Comparison of ENCODE assay signal across 20 cellular contexts in the genomic region with DNA sequence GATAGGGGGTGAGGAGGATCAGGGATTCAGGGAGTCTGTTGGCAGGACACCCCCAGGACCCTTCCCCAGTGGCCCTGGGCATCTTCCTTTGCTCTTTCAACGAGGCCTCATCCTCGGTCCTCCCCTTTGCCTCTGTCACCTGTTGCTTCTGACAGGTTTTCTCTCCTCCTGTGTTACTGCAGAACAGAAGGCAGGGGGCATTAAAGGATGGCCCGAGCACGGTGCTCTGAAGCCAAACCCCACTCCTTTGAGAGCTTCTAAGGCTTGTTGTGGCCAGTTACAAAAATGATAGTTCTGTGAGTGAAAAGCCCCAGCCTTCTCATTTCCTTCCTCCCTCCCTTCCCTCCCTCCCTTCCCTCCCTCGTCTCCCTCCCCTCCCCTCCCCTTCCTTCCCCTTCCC.
"Had no signal": no experiment of that assay in that cellular context is flagged by ENCODE, and none has a peak within 500 bp of the region (broad histone marks: within the 10 kb centered on the region; RNA-seq: fewer than 3 reads in every experiment).

No MANE protein-coding gene starts in this region.

- H3K9me3 ChIP-seq: body of pancreas, heart right ventricle, left lung, prostate gland, spleen, upper lobe of left lung had no signal

- H3K4me3 Mint-ChIP-seq: activated naive CD4-positive, alpha-beta T cell treated with anti-CD3 and anti-CD28 coated beads, Interleukin-2, amount 50 U/mL, for 24 hours; mesothelial cell of epicardium; naive thymus-derived CD8-positive, alpha-beta T cell; T-helper 2 cell treated with Interferon-gamma antibody and Interleukin-4, amounts not matched to agents 5 μg/mL and 100 μg/mL, for 36 hours had no signal

- ATAC-seq: body of pancreas; heart right ventricle; left lung; naive thymus-derived CD8-positive, alpha-beta T cell; stimulated activated naive CD8-positive, alpha-beta T cell treated with anti-CD3 and anti-CD28 coated beads, Interleukin-15, Interleukin-2, amounts not matched to agents 100 U/mL and 50 U/mL, for 24 hours had no signal

- H3K36me3 Mint-ChIP-seq: activated naive CD4-positive, alpha-beta T cell treated with anti-CD3 and anti-CD28 coated beads, Interleukin-2, amount 50 U/mL, for 24 hours; mesothelial cell of epicardium; naive thymus-derived CD8-positive, alpha-beta T cell had no signal

- H3K27ac Mint-ChIP-seq: activated naive CD4-positive, alpha-beta T cell treated with anti-CD3 and anti-CD28 coated beads, Interleukin-2, amount 50 U/mL, for 24 hours; mesothelial cell of epicardium; naive thymus-derived CD8-positive, alpha-beta T cell; T-helper 2 cell treated with Interferon-gamma antibody and Interleukin-4, amounts not matched to agents 5 μg/mL and 100 μg/mL, for 36 hours had no signal

- H3K4me3 ChIP-seq: body of pancreas, cardiac muscle cell, heart right ventricle, left lung, lung, prostate gland, spleen, upper lobe of left lung had no signal

- DNase-seq: activated gamma-delta T cell treated with Interleukin-2 at 50 U/mL for 16 hours; activated T-cell treated with anti-CD3 and anti-CD28 coated beads, Interleukin-2, amount 50 U/mL, for 1 hour; anterior cingulate cortex; body of pancreas; cortex of kidney; foreskin fibroblast; heart right ventricle; kidney; left lung; naive thymus-derived CD8-positive, alpha-beta T cell; spleen; stimulated activated CD4-positive, alpha-beta T cell treated with anti-CD3 and anti-CD28 coated beads, Interleukin-4, amount 100 ng/mL, for 24 hours; stimulated activated naive CD8-positive, alpha-beta T cell treated with anti-CD3 and anti-CD28 coated beads, Interleukin-15, Interleukin-2, amounts not matched to agents 100 U/mL and 50 U/mL, for 24 hours; upper lobe of left lung had no signal

- H3K27ac ChIP-seq: body of pancreas, cardiac muscle cell, heart right ventricle, left lung, prostate gland, spleen, upper lobe of left lung had no signal

- H3K4me1 ChIP-seq: body of pancreas, left lung, prostate gland, spleen, upper lobe of left lung had no signal

- H3K9me3 Mint-ChIP-seq: activated naive CD4-positive, alpha-beta T cell treated with anti-CD3 and anti-CD28 coated beads, Interleukin-2, amount 50 U/mL, for 24 hours; mesothelial cell of epicardium; T-helper 2 cell treated with Interferon-gamma antibody and Interleukin-4, amounts not matched to agents 5 μg/mL and 100 μg/mL, for 36 hours had no signal

- H3K36me3 ChIP-seq: cardiac muscle cell, heart right ventricle, left lung, prostate gland, spleen, upper lobe of left lung had no signal

- H3K4me1 Mint-ChIP-seq: activated naive CD4-positive, alpha-beta T cell treated with anti-CD3 and anti-CD28 coated beads, Interleukin-2, amount 50 U/mL, for 24 hours; mesothelial cell of epicardium; naive thymus-derived CD8-positive, alpha-beta T cell had no signal

- H3K27me3 ChIP-seq: body of pancreas, upper lobe of left lung had no signal
